Comparison of ENCODE assay signal across 12 cellular contexts in genomic region chr13:51945149-51945548, GRCh38.
DNase-seq lines count a peak whose midpoint lies in the region; ATAC-seq lines count a peak whose summit lies in the region.
"Had no signal": no experiment of that assay in that cellular context is flagged by ENCODE, and none has a peak within 500 bp of the region (broad histone marks: within the 10 kb centered on the region; RNA-seq: fewer than 3 reads in every experiment).

No MANE protein-coding gene starts in this region.

- no peak for DNase-seq in T-helper 2 cell treated with Interferon-gamma antibody and Interleukin-4, amounts not matched to agents 5 μg/mL and 100 μg/mL, for 36 hours (ENCODE audit: low spot score)
- DNase-seq in T-helper 2 cell (no peak), C1 segment of cervical spinal cord (lab: John Stamatoyannopoulos, UW) (no peak)
- DNase-seq in activated CD8-positive, alpha-beta T cell treated with anti-CD3 and anti-CD28 coated beads, Interleukin-2, amount 10 ng/mL, durations not matched to agents 7 days and 5 days = no peak
- DNase-seq: activated CD4-positive, alpha-beta T cell treated with anti-CD3 and anti-CD28 coated beads for 4 hours; amygdala had no signal

- ATAC-seq in GM21723 (IDR thresholded peaks at IDR 0.05; ENCODE audit: unreplicated experiment) (peak; percentile 71), HG03520 (IDR thresholded peaks at IDR 0.05; ENCODE audit: unreplicated experiment) (peak; percentile 73), GM19328 (IDR thresholded peaks at IDR 0.05; ENCODE audit: unreplicated experiment) (no peak)
- peak; percentile 90 for ATAC-seq in stimulated activated memory B cell treated with anti-CD40 and anti-IgM and Interleukin-4, amounts not matched to agents 10 μg/mL and 1 μg/mL and 100 μg/mL, for 72 hours
- no peak for ATAC-seq in activated CD8-positive, alpha-beta T cell treated with anti-CD3 and anti-CD28 coated beads, Interleukin-2, amount 10 ng/mL, durations not matched to agents 7 days and 5 days
- ATAC-seq: GM23338 had no signal

- POLR2A ChIA-PET in activated CD8-positive, alpha-beta T cell treated with anti-CD3 and anti-CD28 coated beads, Interleukin-2, amount 10 ng/mL, durations not matched to agents 7 days and 5 days (lab: Charles Lee) = no interaction called here

- H3K27me3 Mint-ChIP-seq in T-helper 2 cell treated with Interferon-gamma antibody and Interleukin-4, amounts not matched to agents 5 μg/mL and 100 μg/mL, for 36 hours (ENCODE audit: low read depth) = peaks cover 36% of the 10 kb centered on the region
- H3K27me3 Mint-ChIP-seq in stimulated activated memory B cell treated with anti-CD40 and anti-IgM and Interleukin-4, amounts not matched to agents 10 μg/mL and 1 μg/mL and 100 μg/mL, for 72 hours = peaks cover 26% of the 10 kb centered on the region
- H3K27me3 Mint-ChIP-seq in activated CD8-positive, alpha-beta T cell treated with anti-CD3 and anti-CD28 coated beads, Interleukin-2, amount 10 ng/mL, durations not matched to agents 7 days and 5 days (ENCODE audit: low read depth) = peaks cover 19% of the 10 kb centered on the region

- peak overlapping the region; percentile 7 for H3K27ac Mint-ChIP-seq in T-helper 2 cell treated with Interferon-gamma antibody and Interleukin-4, amounts not matched to agents 5 μg/mL and 100 μg/mL, for 36 hours
- H3K27ac Mint-ChIP-seq in stimulated activated memory B cell treated with anti-CD40 and anti-IgM and Interleukin-4, amounts not matched to agents 10 μg/mL and 1 μg/mL and 100 μg/mL, for 72 hours = peak overlapping the region; percentile 1
- H3K27ac Mint-ChIP-seq in activated CD8-positive, alpha-beta T cell treated with anti-CD3 and anti-CD28 coated beads, Interleukin-2, amount 10 ng/mL, durations not matched to agents 7 days and 5 days = no peak overlapping the region
- H3K27ac Mint-ChIP-seq: activated T-helper 1 cell treated with anti-CD3 and anti-CD28 coated beads, Interleukin-12 subunit alpha, Interleukin-12 subunit beta, Interleukin-2, Interleukin-4 antibody, amounts not matched to agents 30 ng/mL and 10 ng/mL and 1 ng/mL, durations not matched to agents 14 hours and 24 hours and 36 hours; GM23338 had no signal

- CTCF ChIA-PET in activated CD8-positive, alpha-beta T cell treated with anti-CD3 and anti-CD28 coated beads, Interleukin-2, amount 10 ng/mL, durations not matched to agents 7 days and 5 days (lab: Charles Lee) = interaction anchor here (1.6 kb wide), 1 partner anchor 130 kb away, joined by 5 read pairs; no protein-coding TSS in a partner anchor

- peaks cover 10% of the 10 kb centered on the region for H3K9me3 Mint-ChIP-seq in T-helper 2 cell treated with Interferon-gamma antibody and Interleukin-4, amounts not matched to agents 5 μg/mL and 100 μg/mL, for 36 hours
- no peaks in the 10 kb centered on the region for H3K9me3 Mint-ChIP-seq in stimulated activated memory B cell treated with anti-CD40 and anti-IgM and Interleukin-4, amounts not matched to agents 10 μg/mL and 1 μg/mL and 100 μg/mL, for 72 hours
- no peaks in the 10 kb centered on the region for H3K9me3 Mint-ChIP-seq in activated CD8-positive, alpha-beta T cell treated with anti-CD3 and anti-CD28 coated beads, Interleukin-2, amount 10 ng/mL, durations not matched to agents 7 days and 5 days (ENCODE audit: insufficient read depth)
- H3K9me3 Mint-ChIP-seq: GM23338 had no signal

- no peak overlapping the region for H3K4me3 Mint-ChIP-seq in T-helper 2 cell treated with Interferon-gamma antibody and Interleukin-4, amounts not matched to agents 5 μg/mL and 100 μg/mL, for 36 hours
- no peak overlapping the region for H3K4me3 Mint-ChIP-seq in stimulated activated memory B cell treated with anti-CD40 and anti-IgM and Interleukin-4, amounts not matched to agents 10 μg/mL and 1 μg/mL and 100 μg/mL, for 72 hours
- H3K4me3 Mint-ChIP-seq in activated CD8-positive, alpha-beta T cell treated with anti-CD3 and anti-CD28 coated beads, Interleukin-2, amount 10 ng/mL, durations not matched to agents 7 days and 5 days = no peak overlapping the region
- H3K4me3 Mint-ChIP-seq: activated T-helper 1 cell treated with anti-CD3 and anti-CD28 coated beads, Interleukin-12 subunit alpha, Interleukin-12 subunit beta, Interleukin-2, Interleukin-4 antibody, amounts not matched to agents 30 ng/mL and 10 ng/mL and 1 ng/mL, durations not matched to agents 14 hours and 24 hours and 36 hours; GM23338 had no signal

- peaks cover 6% of the 10 kb centered on the region for H3K36me3 Mint-ChIP-seq in T-helper 2 cell treated with Interferon-gamma antibody and Interleukin-4, amounts not matched to agents 5 μg/mL and 100 μg/mL, for 36 hours (ENCODE audit: low read depth)
- H3K36me3 Mint-ChIP-seq in stimulated activated memory B cell treated with anti-CD40 and anti-IgM and Interleukin-4, amounts not matched to agents 10 μg/mL and 1 μg/mL and 100 μg/mL, for 72 hours = no peaks in the 10 kb centered on the region
- no peaks in the 10 kb centered on the region for H3K36me3 Mint-ChIP-seq in activated CD8-positive, alpha-beta T cell treated with anti-CD3 and anti-CD28 coated beads, Interleukin-2, amount 10 ng/mL, durations not matched to agents 7 days and 5 days (ENCODE audit: low read depth)

- peaks cover 38% of the 10 kb centered on the region for H3K4me1 Mint-ChIP-seq in T-helper 2 cell treated with Interferon-gamma antibody and Interleukin-4, amounts not matched to agents 5 μg/mL and 100 μg/mL, for 36 hours (ENCODE audit: low read depth)
- H3K4me1 Mint-ChIP-seq in stimulated activated memory B cell treated with anti-CD40 and anti-IgM and Interleukin-4, amounts not matched to agents 10 μg/mL and 1 μg/mL and 100 μg/mL, for 72 hours = peaks cover 24% of the 10 kb centered on the region
- H3K4me1 Mint-ChIP-seq in activated CD8-positive, alpha-beta T cell treated with anti-CD3 and anti-CD28 coated beads, Interleukin-2, amount 10 ng/mL, durations not matched to agents 7 days and 5 days (ENCODE audit: low read depth) = peaks cover 14% of the 10 kb centered on the region
- H3K4me1 Mint-ChIP-seq: GM23338 had no signal

Comparison
In these comparisons a context has a peak if more than half of its experiments do, and no peak if none do; other contexts are left out.
1. ATAC-seq: peak in GM21723 (single experiment), HG03520 (single experiment) and stimulated activated memory B cell treated with anti-CD40 and anti-IgM and Interleukin-4, amounts not matched to agents 10 μg/mL and 1 μg/mL and 100 μg/mL, for 72 hours (single experiment); none in activated CD8-positive, alpha-beta T cell treated with anti-CD3 and anti-CD28 coated beads, Interleukin-2, amount 10 ng/mL, durations not matched to agents 7 days and 5 days (single experiment) and GM19328 (single experiment).